8 cellular contexts compared by ENCODE assay signal in genomic region chr4:73258668-73259551, GRCh38. TPM values are rescaled to one million over a fixed set of nuclear protein-coding genes. Genes with fewer than 3 reads are reported as not detected.
DNase-seq lines count a peak whose midpoint lies in the region; ATAC-seq, FAIRE-seq and TF ChIP-seq lines count a peak whose summit lies in the region.

ANKRD17 (minus strand) TSS chr4:73258798; CDS start chr4:73258668, 130 bp downstream.

- peaks cover 30% of the 10 kb centered on the region for H3K36me3 Mint-ChIP-seq in dendritic cell treated with granulocyte-macrophage colony-stimulating factor and Interleukin-4, amounts not matched to agents 40 ng/mL and 50 ng/mL, for 4 days (ENCODE audit: low read depth)

- TF ChIP-seq CTCF in C4-2B (conservative IDR thresholded peaks at IDR 0.05), result peak; percentile 25; the same call in 1 of the 2 replicates
- peak; percentile 26 for TF ChIP-seq CTCF in HepG2 (CRISPR knock-in tag; IDR thresholded peaks at IDR 0.05)

- H3K9me3 Mint-ChIP-seq in dendritic cell treated with granulocyte-macrophage colony-stimulating factor and Interleukin-4, amounts not matched to agents 40 ng/mL and 50 ng/mL, for 4 days, result no peaks in the 10 kb centered on the region

- peaks cover 45% of the 10 kb centered on the region for H3K4me1 ChIP-seq in HepG2 (ENCODE audit: insufficient read depth, low read length)

- CTCF ChIA-PET in HepG2 (lab: Yijun Ruan, JAX; ENCODE audit: low intra/inter-chr PET ratio, low total read pairs), result no interaction called here

- TF ChIP-seq EP300 in HepG2 (IDR thresholded peaks at IDR 0.05; ENCODE audit: low read depth in 2 of 2, low read length in 2 of 2) (peak in 1 of 2 experiments; percentile 55; a peak in 1 of 4 replicates), HepG2 (CRISPR knock-in tag; IDR thresholded peaks at IDR 0.05; ENCODE audit: borderline replicate concordance) (no peak; the same call in 1 of the 2 replicates)

- peak within 1 kb of the TSS; percentile 82 to 93 (median 83) for H3K4me3 ChIP-seq in HepG2 (replicated peaks in 1 of 3; ENCODE audit: insufficient read depth in 1 of 3, low read depth in 2 of 3, low read length in 3 of 3)

- under 1% methylated on average over 71 of the region's 79 CpGs for WGBS in HepG2 (ENCODE audit: low lambda C conversion rate)

- H3K27me3 Mint-ChIP-seq in dendritic cell treated with granulocyte-macrophage colony-stimulating factor and Interleukin-4, amounts not matched to agents 40 ng/mL and 50 ng/mL, for 4 days, result no peaks in the 10 kb centered on the region

- H3K27ac ChIP-seq in C4-2B (peak within 1 kb of the TSS; percentile 99), HepG2 (ENCODE audit: extremely low read length, insufficient read depth, low read length) (peak within 1 kb of the TSS; percentile 99)

- peak; percentile 88 to 96 for TF ChIP-seq POLR2A in HepG2 (IDR thresholded peaks at IDR 0.05; ENCODE audit: insufficient read depth in 1 of 2, low read depth in 2 of 2, low read length in 2 of 2)

- H2AFZ ChIP-seq in HepG2 (ENCODE audit: low read length), result peak within 1 kb of the TSS; percentile 79

- DNase-seq in NCI-H748 (lab: John Stamatoyannopoulos, UW; ENCODE audit: unreplicated experiment) (peak; percentile 91), HepG2 (ENCODE audit: low spot score) (peak; percentile 89)
- DNase-seq in activated CD4-positive, alpha-beta T cell treated with anti-CD3 and anti-CD28 coated beads, Interleukin-2, amount 50 U/mL, for 24 hours (ENCODE audit: low read depth in 1 of 2, low spot score in 1 of 2), result peak; percentile 85 to 87
- peak; percentile 90 for DNase-seq in stimulated activated CD4-positive, alpha-beta T cell treated with anti-CD3 and anti-CD28 coated beads, Interleukin-4, amount 100 ng/mL, for 1 hour

- BruUV-seq in HepG2 (replicated peaks; lab: Mats Ljungman, UMichigan), result no TSS peak

- no peaks in the 10 kb centered on the region; a peak in 1 of 5 replicates for H3K27me3 ChIP-seq in HepG2 (ENCODE audit: control insufficient read depth in 1 of 2, insufficient read depth in 2 of 2, low read length in 2 of 2)

- peak within 1 kb of the TSS; percentile 96 for H3K9ac ChIP-seq in HepG2 (ENCODE audit: insufficient read depth, low read depth, low read length)

- H3K36me3 ChIP-seq in HepG2 (replicated peaks in 1 of 2; ENCODE audit: control insufficient read depth in 1 of 2, insufficient read depth in 2 of 2, low read length in 2 of 2), result peaks cover 0 to 6% of the 10 kb centered on the region in 2 experiments; a peak in 2 of 5 replicates

- H3K9me3 ChIP-seq in HepG2 (ENCODE audit: low read length), result no peaks in the 10 kb centered on the region

- H4K20me1 ChIP-seq in HepG2 (ENCODE audit: insufficient read depth, low read length), result peaks cover 32% of the 10 kb centered on the region

- TF ChIP-seq RAD21 in HepG2 (CRISPR knock-in tag; IDR thresholded peaks at IDR 0.05), result peak; percentile 50

- peak; percentile 60 for FAIRE-seq in HepG2 (lab: Jason Lieb, UNC)

- peaks cover 61% of the 10 kb centered on the region for H3K79me2 ChIP-seq in HepG2 (ENCODE audit: insufficient read depth, low read length)

- peak within 1 kb of the TSS; percentile 99 for H3K27ac Mint-ChIP-seq in dendritic cell treated with granulocyte-macrophage colony-stimulating factor and Interleukin-4, amounts not matched to agents 40 ng/mL and 50 ng/mL, for 4 days

- in situ Hi-C loops in HepG2 (cut with HindIII; ENCODE audit: extremely low pct_ligation_motif_present, low pct_unique_long_range_greater_than_20kb), result loop anchor here (10.0 kb wide), 1 partner anchor 134 kb away; no protein-coding TSS in a partner anchor

- POLR2A ChIA-PET in HepG2 (lab: Yijun Ruan, JAX), result interaction anchor here (0.6 to 3.0 kb wide), 22 partner anchors 8 to 965 kb away, joined by 3 to 20 read pairs (median 4); partner anchors contain the start of genes AFP and COX18

- H3K4me2 ChIP-seq in HepG2 (ENCODE audit: low read depth, low read length), result peak within 1 kb of the TSS; percentile 83

- intact Hi-C loops in dendritic cell treated with granulocyte-macrophage colony-stimulating factor and Interleukin-4, amounts not matched to agents 40 ng/mL and 50 ng/mL, for 4 days (cut with micrococcal nuclease), result loop anchor here (1.0 to 5.0 kb wide), 4 partner anchors 112 to 898 kb away; partner anchors contain the start of genes COX18 and MTHFD2L
- intact Hi-C loops in HepG2 (cut with micrococcal nuclease; ENCODE audit: unreplicated experiment), result loop anchor here (2.0 to 10.0 kb wide), 2 partner anchors 176 to 190 kb away; partner anchors contain the start of genes AFP and COX18

- ATAC-seq in GM19351 (IDR thresholded peaks at IDR 0.05; ENCODE audit: unreplicated experiment), result peak; percentile 71
- peak; percentile 81 for ATAC-seq in HG03521 (IDR thresholded peaks at IDR 0.05; ENCODE audit: unreplicated experiment)
- ATAC-seq in HepG2, result peak; percentile 89

- H3K4me1 Mint-ChIP-seq in dendritic cell treated with granulocyte-macrophage colony-stimulating factor and Interleukin-4, amounts not matched to agents 40 ng/mL and 50 ng/mL, for 4 days (ENCODE audit: low read depth), result peaks cover 35% of the 10 kb centered on the region

- H3K4me3 Mint-ChIP-seq in dendritic cell treated with granulocyte-macrophage colony-stimulating factor and Interleukin-4, amounts not matched to agents 40 ng/mL and 50 ng/mL, for 4 days, result peak within 1 kb of the TSS; percentile 98

TF ChIP-seq in HepG2, 621 proteins besides CTCF, POLR2A, EP300 and RAD21 (continues in another document):
- peak; percentile 27; the same call in 1 of the 2 replicates for TF ChIP-seq CBFB (CRISPR knock-in tag; IDR thresholded peaks at IDR 0.05)
- no peak for TF ChIP-seq ISX (CRISPR knock-in tag; conservative IDR thresholded peaks at IDR 0.05)
- TF ChIP-seq U2AF1 (optimal IDR thresholded peaks at IDR 0.05; ENCODE audit: low read depth, low read length), result peak; percentile 91
- TF ChIP-seq NFATC3 (CRISPR knock-in tag; IDR thresholded peaks at IDR 0.05), result peak; percentile 80; the same call in 1 of the 2 replicates
- no peak for TF ChIP-seq ZNF3 (CRISPR knock-in tag; IDR thresholded peaks at IDR 0.05)
- no peak for TF ChIP-seq ATF5 (CRISPR knock-in tag; IDR thresholded peaks at IDR 0.05; ENCODE audit: low read depth)
- no peak for TF ChIP-seq ZSCAN22 (CRISPR knock-in tag; IDR thresholded peaks at IDR 0.05)
- peak; percentile 99 for TF ChIP-seq GABPB1 (CRISPR knock-in tag; IDR thresholded peaks at IDR 0.05)
- TF ChIP-seq ZNF576 (CRISPR knock-in tag; IDR thresholded peaks at IDR 0.05), result no peak

RNA-seq across cellular contexts. Expression of gene ANKRD17, which starts in this region (rescaled TPM):
- 61.1 and 97.9 TPM in 2 replicates for total RNA-seq in HepG2 (2016; rRNA removed; fragmentation: Illumina TruSeq; extraction: Trizol)
- total RNA-seq in HepG2 (2016; cell fraction: cytosol; rRNA removed; fragmentation: Illumina TruSeq; extraction: Trizol; ENCODE audit: low read depth), result 16.1 and 17.5 TPM in 2 replicates
- total RNA-seq in HepG2 (2016; cell fraction: insoluble cytoplasmic fraction; rRNA removed; fragmentation: Illumina TruSeq; extraction: Trizol), result 56.4 and 90.8 TPM in 2 replicates
- total RNA-seq in HepG2 (2016; cell fraction: membrane; rRNA removed; fragmentation: Illumina TruSeq; extraction: Trizol), result 33.0 and 35.8 TPM in 2 replicates
- 70.8 and 73.9 TPM in 2 replicates for total RNA-seq in HepG2 (2016; cell fraction: nucleus; rRNA removed; fragmentation: Illumina TruSeq; extraction: Trizol)
- 48.9 and 55.7 TPM in 2 replicates for polyA plus RNA-seq in HepG2 (2011; rRNA removed)
- polyA plus RNA-seq in HepG2 (2011; cell fraction: cytosol; rRNA removed), result 30.1 and 39.4 TPM in 2 replicates
- polyA plus RNA-seq in HepG2 (2011; cell fraction: nucleus; rRNA removed), result 39.5 and 42.6 TPM in 2 replicates
- 32.6 and 35.4 TPM in 2 replicates for polyA plus RNA-seq in HepG2 (2012)
- polyA plus RNA-seq in HepG2 (2016; cell fraction: cytosol; fragmentation: Illumina TruSeq; extraction: Trizol; ENCODE audit: low read depth), result 2.2 and 2.6 TPM in 2 replicates
- 64.3 and 64.9 TPM in 2 replicates for polyA plus RNA-seq in HepG2 (2016; cell fraction: insoluble cytoplasmic fraction; fragmentation: Illumina TruSeq; extraction: Trizol; ENCODE audit: low read depth)
- polyA plus RNA-seq in HepG2 (2016; cell fraction: membrane; fragmentation: Illumina TruSeq; extraction: Trizol; ENCODE audit: low read depth), result 7.9 and 9.7 TPM in 2 replicates
- polyA plus RNA-seq in HepG2 (2016; cell fraction: nucleus; fragmentation: Illumina TruSeq; extraction: Trizol; ENCODE audit: insufficient read depth, low read depth), result 49.4 and 51.3 TPM in 2 replicates
- 82.8 and 91.1 TPM in 2 replicates for polyA minus RNA-seq in HepG2 (2011; rRNA and poly(A)+ RNA removed; ENCODE audit: low replicate concordance)
- polyA minus RNA-seq in HepG2 (2011; cell fraction: cytosol; rRNA and poly(A)+ RNA removed), result 62.0 and 69.7 TPM in 2 replicates
- 141 and 147 TPM in 2 replicates for polyA minus RNA-seq in HepG2 (2011; cell fraction: nucleus; rRNA and poly(A)+ RNA removed)

Comparison
In these comparisons a context has a peak if more than half of its experiments do, and no peak if none do; other contexts are left out.
1. Peak in every context shown above with its lines: DNase-seq, ATAC-seq, H3K4me3 ChIP-seq and H3K27ac ChIP-seq.